In the genomic region with DNA sequence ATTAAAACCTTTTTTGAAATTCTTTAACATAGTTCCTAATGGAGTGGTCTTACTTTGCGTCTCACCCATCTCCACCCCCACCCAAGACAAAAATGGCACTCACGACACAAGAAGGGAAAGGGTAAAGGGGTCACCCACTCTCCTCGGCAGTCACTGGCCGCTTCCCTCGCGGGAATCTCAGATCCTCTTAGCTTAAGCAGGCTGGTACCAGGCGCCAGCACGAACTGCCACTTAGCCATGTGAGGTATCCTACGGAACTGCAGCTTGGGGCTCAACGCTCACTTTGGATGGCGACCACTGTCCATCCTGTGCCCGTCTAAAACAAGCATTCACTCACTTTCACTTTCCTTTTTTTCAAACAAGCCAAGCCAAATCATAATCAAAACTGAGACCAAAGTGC, we compare ENCODE assay signal across 28 cellular contexts. TPM values are rescaled to one million over a fixed set of nuclear protein-coding genes. Genes with fewer than 3 reads are reported as not detected.
"Had no signal": no experiment of that assay in that cellular context is flagged by ENCODE, and none has a peak within 500 bp of the region (broad histone marks: within the 10 kb centered on the region; RNA-seq: fewer than 3 reads in every experiment).

No MANE protein-coding gene starts in this region.

- H3K27me3 ChIP-seq: colonic mucosa, esophagus muscularis mucosa, foreskin keratinocyte, gastroesophageal sphincter, heart left ventricle, left lung, neutrophil, pancreas, tibial artery, upper lobe of left lung had no signal

- H3K4me3 ChIP-seq: colonic mucosa, esophagus muscularis mucosa, gastroesophageal sphincter, heart left ventricle, left lung, pancreas, smooth muscle cell, tibial artery, upper lobe of left lung had no signal

- H3K4me1 Mint-ChIP-seq: naive B cell; neural crest cell; stimulated activated naive CD8-positive, alpha-beta T cell treated with anti-CD3 and anti-CD28 coated beads, Interleukin-15, amount 100 ng/mL, for 72 hours had no signal

- H3K27me3 Mint-ChIP-seq: naive B cell; natural killer cell treated with Interleukin-12 subunit alpha and Interleukin-12 subunit beta and Interleukin-15 and Interleukin-18, amount 100 ng/mL, for 72 hours; stimulated activated naive CD8-positive, alpha-beta T cell treated with anti-CD3 and anti-CD28 coated beads, Interleukin-15, amount 100 ng/mL, for 72 hours had no signal

- ATAC-seq: foreskin keratinocyte; gastroesophageal sphincter; heart left ventricle; left cardiac atrium; left lung; natural killer cell treated with Interleukin-12 subunit alpha and Interleukin-12 subunit beta and Interleukin-15 and Interleukin-18, amount 100 ng/mL, for 72 hours; sciatic nerve; stimulated activated naive CD8-positive, alpha-beta T cell treated with anti-CD3 and anti-CD28 coated beads, Interleukin-15, amount 100 ng/mL, for 72 hours had no signal

- H3K4me1 ChIP-seq: colonic mucosa, esophagus muscularis mucosa, foreskin keratinocyte, gastroesophageal sphincter, heart left ventricle, left lung, tibial artery had no signal

- H3K36me3 ChIP-seq: colonic mucosa, esophagus muscularis mucosa, gastroesophageal sphincter, heart left ventricle, left lung, neutrophil, pancreas, tibial artery, upper lobe of left lung had no signal

- H3K27ac ChIP-seq: esophagus muscularis mucosa, foreskin keratinocyte, gastroesophageal sphincter, heart left ventricle, left lung, tibial artery, upper lobe of left lung had no signal

- FAIRE-seq: endothelial cell of umbilical vein, islet of Langerhans, pancreas, urothelium cell line had no signal

- H3K27ac Mint-ChIP-seq: natural killer cell treated with Interleukin-12 subunit alpha and Interleukin-12 subunit beta and Interleukin-15 and Interleukin-18, amount 100 ng/mL, for 72 hours had no signal

- H3K36me3 Mint-ChIP-seq: natural killer cell treated with Interleukin-12 subunit alpha and Interleukin-12 subunit beta and Interleukin-15 and Interleukin-18, amount 100 ng/mL, for 72 hours had no signal

- DNase-seq: colonic mucosa; dermis blood vessel endothelial cell; effector memory CD4-positive, alpha-beta T cell; foreskin keratinocyte; heart left ventricle; hippocampal formation; left cardiac atrium; left lung; naive B cell; pancreas; stimulated activated CD4-positive, alpha-beta T cell treated with anti-CD3 and anti-CD28 coated beads, Interleukin-12 subunit alpha, Interleukin-12 subunit beta, amount 100 ng/mL, for 4 hours; stimulated activated CD4-positive, alpha-beta T cell treated with anti-CD3 and anti-CD28 coated beads, Interleukin-1b, Interleukin-23, amount 100 ng/mL, for 48 hours; stimulated activated CD4-positive, alpha-beta T cell treated with anti-CD3 and anti-CD28 coated beads, Interleukin-4, amount 100 ng/mL, for 1 hour; stimulated activated CD8-positive, alpha-beta memory T cell treated with anti-CD3 and anti-CD28 coated beads, Interleukin-4, amount 100 ng/mL, for 48 hours; stimulated activated naive CD4-positive, alpha-beta T cell; stimulated activated naive CD8-positive, alpha-beta T cell treated with anti-CD3 and anti-CD28 coated beads, Interleukin-15, amount 100 ng/mL, for 72 hours; tibial artery; upper lobe of left lung had no signal

- H3K4me2 ChIP-seq: smooth muscle cell had no signal

- H3K9me3 ChIP-seq: colonic mucosa, esophagus muscularis mucosa, gastroesophageal sphincter, heart left ventricle, left lung, neutrophil, pancreas, tibial artery had no signal

- H3K9me3 Mint-ChIP-seq: natural killer cell treated with Interleukin-12 subunit alpha and Interleukin-12 subunit beta and Interleukin-15 and Interleukin-18, amount 100 ng/mL, for 72 hours; stimulated activated naive CD8-positive, alpha-beta T cell treated with anti-CD3 and anti-CD28 coated beads, Interleukin-15, amount 100 ng/mL, for 72 hours had no signal

- H3K4me3 Mint-ChIP-seq: naive B cell; natural killer cell treated with Interleukin-12 subunit alpha and Interleukin-12 subunit beta and Interleukin-15 and Interleukin-18, amount 100 ng/mL, for 72 hours; neural crest cell; stimulated activated naive CD8-positive, alpha-beta T cell treated with anti-CD3 and anti-CD28 coated beads, Interleukin-15, amount 100 ng/mL, for 72 hours had no signal

RNA-seq across cellular contexts. Expression of gene SYP, which starts 52.1 kb away (rescaled TPM):
- total RNA-seq: smooth muscle cell had no signal
- polyA plus RNA-seq: smooth muscle cell had no signal
